ENCODE assay signal across 17 cellular contexts in genomic region chr12:45737638-45738037, GRCh38.
"Had no signal": no experiment of that assay in that cellular context is flagged by ENCODE, and none has a peak within 500 bp of the region (broad histone marks: within the 10 kb centered on the region; RNA-seq: fewer than 3 reads in every experiment).

No MANE protein-coding gene starts in this region.

- H3K27ac ChIP-seq: gastrocnemius medialis, left lung, neural progenitor cell, prostate gland, right atrium auricular region, tibial nerve, VCaP had no signal

- H3K27me3 ChIP-seq: gastrocnemius medialis, left lung, neural progenitor cell, right atrium auricular region, tibial nerve had no signal

- H3K4me2 ChIP-seq: neural progenitor cell had no signal

- H3K9ac ChIP-seq: neural progenitor cell had no signal

- DNase-seq: activated CD4-positive, alpha-beta T cell treated with anti-CD3 and anti-CD28 coated beads for 1 hour; activated gamma-delta T cell; activated T-cell treated with anti-CD3 and anti-CD28 coated beads, Interleukin-2, amount 50 U/mL, for 72 hours; cerebellar nuclear complex; effector CD4-positive, alpha-beta T cell; gastrocnemius medialis; head of caudate nucleus; left lung; mammary epithelial cell; midbrain; stimulated activated CD4-positive, alpha-beta T cell treated with anti-CD3 and anti-CD28 coated beads, Interleukin-2, amount 100 ng/mL, for 24 hours had no signal

- ATAC-seq: activated T-cell treated with anti-CD3 and anti-CD28 coated beads, Interleukin-2, amount 50 U/mL, for 72 hours; esophagus mucosa; gastrocnemius medialis; left lung had no signal

- H3K4me1 ChIP-seq: prostate gland had no signal

- H3K36me3 ChIP-seq: gastrocnemius medialis, left lung, prostate gland, right atrium auricular region had no signal

- H3K9me3 ChIP-seq: gastrocnemius medialis, prostate gland had no signal

- H3K4me3 ChIP-seq: gastrocnemius medialis, left lung, neural progenitor cell, prostate gland, right atrium auricular region, tibial nerve had no signal

- H2AFZ ChIP-seq: neural progenitor cell had no signal
